Comparison of ENCODE assay signal across 23 cellular contexts in genomic region chr4:152149734-152150133, GRCh38.
"Had no signal": no experiment of that assay in that cellular context is flagged by ENCODE, and none has a peak within 500 bp of the region (broad histone marks: within the 10 kb centered on the region; RNA-seq: fewer than 3 reads in every experiment).

No MANE protein-coding gene starts in this region.

- DNase-seq: colonic mucosa; cortex of kidney; effector CD8-positive, alpha-beta T cell; effector memory CD8-positive, alpha-beta T cell; endodermal cell; erythroblast; foreskin keratinocyte; heart left ventricle; hypothalamus; immature natural killer cell; islet precursor cell; kidney; kidney glomerular epithelial cell; left colon; left ventricle myocardium inferior; lower lobe of right lung; mesenchymal stem cell; naive thymus-derived CD4-positive, alpha-beta T cell had no signal

- H2AFZ ChIP-seq: hepatocyte had no signal

- H3K79me2 ChIP-seq: hepatocyte had no signal

- H3K4me3 ChIP-seq: colonic mucosa, gastroesophageal sphincter, heart left ventricle, hepatocyte, left ventricle myocardium inferior, lower lobe of right lung had no signal

- H3K36me3 ChIP-seq: colonic mucosa, gastroesophageal sphincter, heart left ventricle, left ventricle myocardium inferior, lower lobe of right lung had no signal

- ATAC-seq: effector memory CD8-positive, alpha-beta T cell; esophagus mucosa; foreskin keratinocyte; gastroesophageal sphincter; heart left ventricle; left colon; left lobe of liver; lower lobe of right lung; naive thymus-derived CD4-positive, alpha-beta T cell had no signal

- H3K27ac ChIP-seq: colonic mucosa, epithelial cell of prostate, foreskin keratinocyte, gastroesophageal sphincter, heart left ventricle, hepatocyte, left ventricle myocardium inferior, lower lobe of right lung had no signal

- H3K4me1 ChIP-seq: colonic mucosa, foreskin keratinocyte, gastroesophageal sphincter, heart left ventricle, left ventricle myocardium inferior, lower lobe of right lung had no signal

- H3K9me3 ChIP-seq: colonic mucosa had no signal

- H3K4me2 ChIP-seq: hepatocyte had no signal

- H3K27me3 ChIP-seq: colonic mucosa, foreskin keratinocyte, gastroesophageal sphincter, heart left ventricle, hepatocyte had no signal
